ENCODE assay signal across 1 cellular context in genomic region chr7:106464651-106465050, GRCh38.
TF ChIP-seq lines count a peak whose summit lies in the region.

No MANE protein-coding gene starts in this region.

TF ChIP-seq in GM23338, 12 proteins besides CTCF, POLR2A, EP300 and RAD21 (continued from another document):
- TF ChIP-seq REST (IDR thresholded peaks at IDR 0.05; ENCODE audit: unreplicated experiment): no peak
- TF ChIP-seq CREB1 (CRISPR knock-in tag; IDR thresholded peaks at IDR 0.05; ENCODE audit: low read depth): no peak
- TF ChIP-seq ETS1 (IDR thresholded peaks at IDR 0.05): no peak
- TF ChIP-seq POLR2AphosphoS5 (IDR thresholded peaks at IDR 0.05; ENCODE audit: low read depth): no peak
- TF ChIP-seq STAT1 (IDR thresholded peaks at IDR 0.05; ENCODE audit: unreplicated experiment): no peak
